ENCODE assay signal across 9 cellular contexts in genomic region chr12:87953257-87953860, GRCh38.
DNase-seq lines count a peak whose midpoint lies in the region; ATAC-seq and TF ChIP-seq lines count a peak whose summit lies in the region.
"Had no signal": no experiment of that assay in that cellular context is flagged by ENCODE, and none has a peak within 500 bp of the region (broad histone marks: within the 10 kb centered on the region; RNA-seq: fewer than 3 reads in every experiment).

No MANE protein-coding gene starts in this region.

- no peak overlapping the region for H3K9ac ChIP-seq in OCI-LY1 (ENCODE audit: low read length)

- TF ChIP-seq CTCF in OCI-LY1 (IDR thresholded peaks at IDR 0.05; ENCODE audit: low read length) (peak; percentile 59), retinal pigment epithelial cell (conservative IDR thresholded peaks at IDR 0.05; ENCODE audit: low read depth, low read length) (peak; percentile 66)

- peaks cover 0 to 4% of the 10 kb centered on the region in 2 donors for H3K9me3 Mint-ChIP-seq in effector memory CD8-positive, alpha-beta T cell
- H3K9me3 Mint-ChIP-seq: IgD-negative memory B cell had no signal

- TF ChIP-seq POLR2A in erythroblast (IDR thresholded peaks at IDR 0.05; ENCODE audit: low read length), result no peak

- in situ Hi-C loops in Caki2 (cut with HindIII; ENCODE audit: low pct_unique_long_range_greater_than_20kb, low sequenced_read_pairs), result no loop called here

- no peaks in the 10 kb centered on the region for H3K27me3 ChIP-seq in OCI-LY1 (ENCODE audit: insufficient read depth, low read length)

- H3K4me1 ChIP-seq in OCI-LY1 (ENCODE audit: insufficient read depth, low read length, severe bottlenecking), result no peaks in the 10 kb centered on the region

- no peak overlapping the region for H3K27ac Mint-ChIP-seq in effector memory CD8-positive, alpha-beta T cell
- H3K27ac Mint-ChIP-seq: IgD-negative memory B cell had no signal

- ATAC-seq in effector memory CD8-positive, alpha-beta T cell (replicated peaks), result no peak
- ATAC-seq in GM21825 (IDR thresholded peaks at IDR 0.05; ENCODE audit: unreplicated experiment), result no peak
- no peak for ATAC-seq in GM19452 (IDR thresholded peaks at IDR 0.05; ENCODE audit: unreplicated experiment)

- no peak overlapping the region for H3K4me3 Mint-ChIP-seq in effector memory CD8-positive, alpha-beta T cell

- no peaks in the 10 kb centered on the region for H3K9me3 ChIP-seq in OCI-LY1 (ENCODE audit: low read length)

- no peaks in the 10 kb centered on the region for H3K27me3 Mint-ChIP-seq in effector memory CD8-positive, alpha-beta T cell
- H3K27me3 Mint-ChIP-seq: IgD-negative memory B cell had no signal

- H3K4me3 ChIP-seq in OCI-LY1 (ENCODE audit: low read depth, low read length, poor library complexity, severe bottlenecking) (no peak overlapping the region), retinal pigment epithelial cell (ENCODE audit: low read length) (no peak overlapping the region)

- H3F3A ChIP-seq in OCI-LY1 (ENCODE audit: insufficient read depth, low read length), result no peaks in the 10 kb centered on the region

- H3K9me2 ChIP-seq in OCI-LY1 (ENCODE audit: low read depth, low read length), result no peaks in the 10 kb centered on the region

- H3K27ac ChIP-seq in OCI-LY1 (ENCODE audit: low read depth, low read length, poor library complexity, severe bottlenecking), result no peak overlapping the region

- CTCF ChIA-PET in HEK293T (lab: Yijun Ruan, JAX), result interaction anchor here (0.7 kb wide), 1 partner anchor 1760 kb away, joined by 3 read pairs; no protein-coding TSS in a partner anchor

- H3K36me3 ChIP-seq in OCI-LY1 (ENCODE audit: insufficient read depth, low read length), result no peaks in the 10 kb centered on the region

- POLR2A ChIA-PET in HEK293T (lab: Yijun Ruan, JAX), result no interaction called here

- H2AFZ ChIP-seq in OCI-LY1 (ENCODE audit: low read length), result no peak overlapping the region

- H3K4me2 ChIP-seq in OCI-LY1 (ENCODE audit: low read length), result no peak overlapping the region

- no peaks in the 10 kb centered on the region for H3K79me2 ChIP-seq in OCI-LY1 (ENCODE audit: insufficient read depth, low read length)

- H3K4me1 Mint-ChIP-seq in effector memory CD8-positive, alpha-beta T cell (ENCODE audit: low read depth in 2 of 2), result no peaks in the 10 kb centered on the region

- peak; percentile 16 for DNase-seq in Caki2 (ENCODE audit: low read depth)
- DNase-seq in HEK293T (ENCODE audit: extremely low spot score), result peak; percentile 26
- peak; percentile 5 to 9 for DNase-seq in erythroblast (lab: John Stamatoyannopoulos, UW)
- DNase-seq in retinal pigment epithelial cell (ENCODE audit: low read depth), result no peak
- no peak for DNase-seq in effector memory CD8-positive, alpha-beta T cell

- no peaks in the 10 kb centered on the region for H3K36me3 Mint-ChIP-seq in effector memory CD8-positive, alpha-beta T cell (ENCODE audit: insufficient read depth)

- no peaks in the 10 kb centered on the region; the same call in 1 of the 2 replicates for H4K20me1 ChIP-seq in OCI-LY1 (ENCODE audit: insufficient read depth, low read length)

TF ChIP-seq in HEK293T, 16 proteins besides CTCF, POLR2A, EP300 and RAD21:
- TF ChIP-seq TARDBP (IDR thresholded peaks at IDR 0.05), result no peak

Comparison
In these comparisons a context has a peak if more than half of its experiments do, and no peak if none do; other contexts are left out.
1. DNase-seq: peak in Caki2 (single experiment), HEK293T (single experiment) and erythroblast (2 of 2); none in retinal pigment epithelial cell (single experiment) and effector memory CD8-positive, alpha-beta T cell (0 of 3).